ENCODE assay signal across 10 cellular contexts in genomic region chr12:15698377-15698867, GRCh38.
DNase-seq lines count a peak whose midpoint lies in the region; ATAC-seq and TF ChIP-seq lines count a peak whose summit lies in the region.
"Had no signal": no experiment of that assay in that cellular context is flagged by ENCODE, and none has a peak within 500 bp of the region (broad histone marks: within the 10 kb centered on the region; RNA-seq: fewer than 3 reads in every experiment).

No MANE protein-coding gene starts in this region.

- H3K4me1 Mint-ChIP-seq in activated T-cell treated with anti-CD3 and anti-CD28 coated beads, Interleukin-2, amount 50 U/mL, for 4 hours (ENCODE audit: low read depth), result peaks cover 21% of the 10 kb centered on the region

- no peak overlapping the region for H3K4me3 Mint-ChIP-seq in activated T-cell treated with anti-CD3 and anti-CD28 coated beads, Interleukin-2, amount 50 U/mL, for 4 hours
- H3K4me3 Mint-ChIP-seq: CD4-positive, alpha-beta T cell had no signal

- H3K27ac ChIP-seq in gastroesophageal sphincter (peak overlapping the region; percentile 67 to 79 (median 73)), sigmoid colon (peak overlapping the region; percentile 65 to 83 (median 75))

- peak; percentile 22 for DNase-seq in DMS53 treated with DMSO at 0.1 percent for 48 hours (lab: John Stamatoyannopoulos, UW; ENCODE audit: unreplicated experiment)
- peak; percentile 67 for DNase-seq in OCI-M1 (lab: John Stamatoyannopoulos, UW)
- DNase-seq in sigmoid colon, result no peak
- no peak for DNase-seq in hippocampal formation (lab: John Stamatoyannopoulos, UW)
- DNase-seq in GM10266 (ENCODE audit: extremely low spot score), result no peak
- DNase-seq in activated T-cell treated with anti-CD3 and anti-CD28 coated beads, Interleukin-2, amount 50 U/mL, for 4 hours, result no peak
- DNase-seq: CD4-positive, alpha-beta T cell; NCI-H526 had no signal

- ATAC-seq in gastroesophageal sphincter (peak; percentile 44), HG02623 (IDR thresholded peaks at IDR 0.05; ENCODE audit: unreplicated experiment) (no peak)
- ATAC-seq in activated T-cell treated with anti-CD3 and anti-CD28 coated beads, Interleukin-2, amount 50 U/mL, for 4 hours, result no peak

- no peaks in the 10 kb centered on the region for H3K36me3 ChIP-seq in gastroesophageal sphincter
- no peaks in the 10 kb centered on the region for H3K36me3 ChIP-seq in sigmoid colon

- intact Hi-C loops in sigmoid colon (cut with DNase I), result no loop called here

- no peaks in the 10 kb centered on the region for H3K36me3 Mint-ChIP-seq in activated T-cell treated with anti-CD3 and anti-CD28 coated beads, Interleukin-2, amount 50 U/mL, for 4 hours (ENCODE audit: insufficient read depth)

- H3K9me3 Mint-ChIP-seq in activated T-cell treated with anti-CD3 and anti-CD28 coated beads, Interleukin-2, amount 50 U/mL, for 4 hours, result no peaks in the 10 kb centered on the region
- H3K9me3 Mint-ChIP-seq: CD4-positive, alpha-beta T cell had no signal

- TF ChIP-seq CTCF in gastroesophageal sphincter (IDR thresholded peaks at IDR 0.05) (no peak), sigmoid colon (IDR thresholded peaks at IDR 0.05) (no peak), GM10266 (IDR thresholded peaks at IDR 0.05; ENCODE audit: control insufficient read depth, insufficient read depth, low read depth, missing control alignments) (no peak)

- H3K27me3 ChIP-seq in gastroesophageal sphincter, result no peaks in the 10 kb centered on the region
- H3K27me3 ChIP-seq in sigmoid colon, result no peaks in the 10 kb centered on the region

- 20 to 31% methylated on average over 3 of the region's 3 CpGs for WGBS in gastroesophageal sphincter (ENCODE audit: low coverage in 1 of 2), 2 donors
- 57 to 60% methylated on average over 3 of the region's 3 CpGs for WGBS in sigmoid colon, 2 donors

- no peaks in the 10 kb centered on the region for H3K9me3 ChIP-seq in gastroesophageal sphincter
- no peaks in the 10 kb centered on the region for H3K9me3 ChIP-seq in sigmoid colon

- TF ChIP-seq EP300 in gastroesophageal sphincter (IDR thresholded peaks at IDR 0.05), result no peak
- no peak for TF ChIP-seq EP300 in sigmoid colon (IDR thresholded peaks at IDR 0.05)

- peaks cover 2% of the 10 kb centered on the region for H3K27me3 Mint-ChIP-seq in activated T-cell treated with anti-CD3 and anti-CD28 coated beads, Interleukin-2, amount 50 U/mL, for 4 hours (ENCODE audit: low read depth)

- no peak for TF ChIP-seq POLR2A in gastroesophageal sphincter (IDR thresholded peaks at IDR 0.05)
- no peak for TF ChIP-seq POLR2A in sigmoid colon (IDR thresholded peaks at IDR 0.05)

- H3K4me3 ChIP-seq in gastroesophageal sphincter (no peak overlapping the region), sigmoid colon (no peak overlapping the region)

- H3K4me1 ChIP-seq in gastroesophageal sphincter, result peaks cover 8 to 47% (median 28%) of the 10 kb centered on the region in 3 donors
- peaks cover 0 to 74% (median 62%) of the 10 kb centered on the region in 4 donors for H3K4me1 ChIP-seq in sigmoid colon

Comparison
In these comparisons a context has a peak if more than half of its experiments do, and no peak if none do; other contexts are left out.
1. DNase-seq: peak in DMS53 treated with DMSO at 0.1 percent for 48 hours (single experiment) and OCI-M1 (single experiment); none in sigmoid colon (single experiment), hippocampal formation (0 of 2), GM10266 (single experiment) and activated T-cell treated with anti-CD3 and anti-CD28 coated beads, Interleukin-2, amount 50 U/mL, for 4 hours (single experiment).